ENCODE assay signal across 18 cellular contexts in genomic region chr4:11503166-11503565, GRCh38.
DNase-seq lines count a peak whose midpoint lies in the region; ATAC-seq and TF ChIP-seq lines count a peak whose summit lies in the region.
"Had no signal": no experiment of that assay in that cellular context is flagged by ENCODE, and none has a peak within 500 bp of the region (broad histone marks: within the 10 kb centered on the region; RNA-seq: fewer than 3 reads in every experiment).

No MANE protein-coding gene starts in this region.

- no peaks in the 10 kb centered on the region for H3K79me1 ChIP-seq in trophoblast cell (ENCODE audit: low read length)

- H2AK5ac ChIP-seq in trophoblast cell (ENCODE audit: low read length): no peak overlapping the region

- CTCF ChIA-PET in MCF 10A (lab: Yijun Ruan, JAX): no interaction called here

- H3K36me3 ChIP-seq in breast epithelium (no peaks in the 10 kb centered on the region), thyroid gland (no peaks in the 10 kb centered on the region), trophoblast cell (ENCODE audit: control insufficient read depth in 1 of 2, insufficient read depth in 2 of 2, low read length in 2 of 2) (no peaks in the 10 kb centered on the region)
- H3K36me3 ChIP-seq: spleen had no signal

- no peaks in the 10 kb centered on the region for H3K36me3 Mint-ChIP-seq in MCF 10A (ENCODE audit: insufficient read depth, unreplicated experiment)
- H3K36me3 Mint-ChIP-seq in naive thymus-derived CD8-positive, alpha-beta T cell: peaks cover 0 to 2% (median 1%) of the 10 kb centered on the region in 3 donors
- H3K36me3 Mint-ChIP-seq: natural killer cell had no signal

- H3K27me3 Mint-ChIP-seq in MCF 10A (ENCODE audit: insufficient read depth, unreplicated experiment): no peaks in the 10 kb centered on the region
- peaks cover 0 to 3% (median 1%) of the 10 kb centered on the region in 5 donors for H3K27me3 Mint-ChIP-seq in naive thymus-derived CD8-positive, alpha-beta T cell
- H3K27me3 Mint-ChIP-seq: progenitor cell of endocrine pancreas had no signal

- peaks cover 26% of the 10 kb centered on the region for H3K4me1 Mint-ChIP-seq in MCF 10A (ENCODE audit: insufficient read depth, unreplicated experiment)
- H3K4me1 Mint-ChIP-seq in naive thymus-derived CD8-positive, alpha-beta T cell: peaks cover 4 to 7% (median 6%) of the 10 kb centered on the region in 4 donors
- H3K4me1 Mint-ChIP-seq: central memory CD8-positive, alpha-beta T cell; natural killer cell had no signal

- no peak overlapping the region for H2BK12ac ChIP-seq in trophoblast cell (ENCODE audit: low read length)

- H3K9me3 ChIP-seq in breast epithelium: peaks cover 0 to 2% of the 10 kb centered on the region in 2 donors
- H3K9me3 ChIP-seq in thyroid gland: no peaks in the 10 kb centered on the region
- H3K9me3 ChIP-seq in trophoblast cell (ENCODE audit: insufficient read depth, low read depth, low read length): no peaks in the 10 kb centered on the region

- H3K9me3 Mint-ChIP-seq in MCF 10A (ENCODE audit: unreplicated experiment): no peaks in the 10 kb centered on the region
- peaks cover 0 to 12% (median 2%) of the 10 kb centered on the region in 9 donors for H3K9me3 Mint-ChIP-seq in naive thymus-derived CD8-positive, alpha-beta T cell
- H3K9me3 Mint-ChIP-seq: central memory CD8-positive, alpha-beta T cell had no signal

- 44 to 53% methylated on average over 3 of the region's 3 CpGs for WGBS in thyroid gland, 2 donors
- no CpG with 5 or more reads among the region's 3 CpGs for WGBS in trophoblast cell (ENCODE audit: extremely low coverage, insufficient coverage, insufficient read length)

- no TSS peak for BruUV-seq in MCF 10A (replicated peaks; lab: Mats Ljungman, UMichigan)

- ATAC-seq in naive thymus-derived CD8-positive, alpha-beta T cell: no peak
- no peak for ATAC-seq in HG03045 (IDR thresholded peaks at IDR 0.05; ENCODE audit: unreplicated experiment)
- ATAC-seq: natural killer cell had no signal

- H3K4me1 ChIP-seq in breast epithelium: peaks cover 0 to 9% of the 10 kb centered on the region in 2 donors
- H3K4me1 ChIP-seq in thyroid gland: no peaks in the 10 kb centered on the region
- H3K4me1 ChIP-seq in trophoblast cell (ENCODE audit: control insufficient read depth in 1 of 2, insufficient read depth in 2 of 2, low read length in 2 of 2): peaks cover 0 to 2% of the 10 kb centered on the region in 2 experiments
- H3K4me1 ChIP-seq: spleen had no signal

- no peak overlapping the region for H4K91ac ChIP-seq in trophoblast cell (ENCODE audit: low read depth, low read length)

- POLR2A ChIA-PET in MCF 10A (lab: Yijun Ruan, JAX): no interaction called here
- POLR2A ChIA-PET in naive thymus-derived CD8-positive, alpha-beta T cell (lab: Charles Lee): no interaction called here

- intact Hi-C loops in breast epithelium (cut with DNase I; ENCODE audit: low total_unique reads): no loop called here
- intact Hi-C loops in MCF 10A (cut with micrococcal nuclease): no loop called here
- intact Hi-C loops in thyroid gland (cut with DNase I): no loop called here

- H3K4me2 ChIP-seq in trophoblast cell (ENCODE audit: low read length): no peak overlapping the region

- no peak overlapping the region for H3K18ac ChIP-seq in trophoblast cell (ENCODE audit: low read length)

- no peak overlapping the region for H2BK5ac ChIP-seq in trophoblast cell (ENCODE audit: low read depth, low read length, poor library complexity)

- H3K23ac ChIP-seq in trophoblast cell (ENCODE audit: low read length): no peak overlapping the region

- TF ChIP-seq POLR2A in breast epithelium (IDR thresholded peaks at IDR 0.05) (no peak), thyroid gland (IDR thresholded peaks at IDR 0.05) (no peak)

- H3K27ac Mint-ChIP-seq in MCF 10A (ENCODE audit: low read depth, unreplicated experiment): no peak overlapping the region
- peak overlapping the region in 1 of 10 donors; percentile 35 for H3K27ac Mint-ChIP-seq in naive thymus-derived CD8-positive, alpha-beta T cell
- H3K27ac Mint-ChIP-seq: natural killer cell, progenitor cell of endocrine pancreas had no signal

- no peak overlapping the region for H2BK120ac ChIP-seq in trophoblast cell (ENCODE audit: insufficient read depth, low read length, poor library complexity)

- DNase-seq in breast epithelium (ENCODE audit: low spot score in 2 of 2) (peak; percentile 20 to 51), MCF 10A (ENCODE audit: unreplicated experiment) (no peak), dermis microvascular lymphatic vessel endothelial cell (ENCODE audit: low read depth in 2 of 2) (peak; percentile 30 to 60), left kidney (ENCODE audit: low read depth, low spot score) (peak; percentile 19), thyroid gland (peak; percentile 13 to 40), trophoblast cell (no peak)
- no peak for DNase-seq in naive thymus-derived CD8-positive, alpha-beta T cell
- DNase-seq: amygdala; DMS153; effector CD4-positive, alpha-beta T cell; GDM1; natural killer cell; NCI-H1105; spleen; stimulated activated CD4-positive, alpha-beta T cell treated with anti-CD3 and anti-CD28 coated beads, Interleukin-4, amount 100 ng/mL, for 4 hours had no signal

- H4K12ac ChIP-seq in trophoblast cell (ENCODE audit: low read depth, low read length): no peak overlapping the region

- no peak overlapping the region for H3K27ac ChIP-seq in breast epithelium
- H3K27ac ChIP-seq in thyroid gland: no peak overlapping the region
- H3K27ac ChIP-seq in trophoblast cell (ENCODE audit: low read depth, low read length): no peak overlapping the region
- H3K27ac ChIP-seq: spleen had no signal

- no peak overlapping the region for H3K4me3 ChIP-seq in breast epithelium
- H3K4me3 ChIP-seq in thyroid gland (replicated peaks in 1 of 3): no peak overlapping the region
- H3K4me3 ChIP-seq in trophoblast cell (ENCODE audit: low read depth, low read length): no peak overlapping the region
- H3K4me3 ChIP-seq: spleen had no signal

- H3K27me3 ChIP-seq in breast epithelium: no peaks in the 10 kb centered on the region
- H3K27me3 ChIP-seq in thyroid gland: no peaks in the 10 kb centered on the region
- no peaks in the 10 kb centered on the region for H3K27me3 ChIP-seq in trophoblast cell (ENCODE audit: insufficient read depth, low read length)
- H3K27me3 ChIP-seq: spleen had no signal

- H3K79me2 ChIP-seq in trophoblast cell (ENCODE audit: control insufficient read depth, insufficient read depth, low read length, poor library complexity): no peaks in the 10 kb centered on the region

- H2AFZ ChIP-seq in trophoblast cell (ENCODE audit: insufficient read depth, low read length, poor library complexity): no peak overlapping the region

- no peak overlapping the region for H4K8ac ChIP-seq in trophoblast cell (ENCODE audit: low read depth, low read length)

- no peak overlapping the region for H3K4me3 Mint-ChIP-seq in MCF 10A (ENCODE audit: unreplicated experiment)
- H3K4me3 Mint-ChIP-seq in naive thymus-derived CD8-positive, alpha-beta T cell: no peak overlapping the region
- H3K4me3 Mint-ChIP-seq: central memory CD8-positive, alpha-beta T cell; natural killer cell had no signal

- no peak overlapping the region for H3K4ac ChIP-seq in trophoblast cell (ENCODE audit: low read depth, low read length)

- TF ChIP-seq CTCF in breast epithelium (IDR thresholded peaks at IDR 0.05) (no peak), MCF 10A (IDR thresholded peaks at IDR 0.05; ENCODE audit: unreplicated experiment) (no peak), thyroid gland (IDR thresholded peaks at IDR 0.05) (no peak)

- H3K14ac ChIP-seq in trophoblast cell (ENCODE audit: low read length): no peak overlapping the region

- H3K9ac ChIP-seq in trophoblast cell (ENCODE audit: low read length): no peak overlapping the region

Comparison
In these comparisons a context has a peak if more than half of its experiments do, and no peak if none do; other contexts are left out.
1. DNase-seq: peak in breast epithelium (2 of 2), dermis microvascular lymphatic vessel endothelial cell (2 of 2), left kidney (single experiment) and thyroid gland (2 of 2); none in MCF 10A (single experiment), naive thymus-derived CD8-positive, alpha-beta T cell (0 of 10) and trophoblast cell (0 of 2).